ENCODE assay signal across 16 cellular contexts in the genomic region with DNA sequence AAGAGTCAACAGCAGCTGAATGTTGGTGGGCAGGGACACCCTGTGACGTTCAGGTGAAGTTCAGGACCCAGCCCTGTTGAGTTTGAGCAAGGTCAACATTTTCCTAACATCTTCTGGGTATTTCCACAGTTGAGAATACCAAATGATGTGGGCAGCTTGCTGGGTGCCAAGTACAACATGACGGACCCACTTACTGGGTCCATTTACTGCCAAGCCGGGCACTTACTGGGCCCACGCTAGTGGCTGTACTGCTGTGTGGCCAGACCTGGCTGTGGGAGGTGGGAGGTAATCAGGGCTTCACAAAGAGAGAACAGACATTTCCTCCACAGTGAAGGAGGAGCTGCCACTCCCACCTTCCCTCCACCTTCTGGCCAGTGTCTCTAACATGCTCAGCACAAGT.
"Had no signal": no experiment of that assay in that cellular context is flagged by ENCODE, and none has a peak within 500 bp of the region (broad histone marks: within the 10 kb centered on the region; RNA-seq: fewer than 3 reads in every experiment).

No MANE protein-coding gene starts in this region.

- H3K27me3 ChIP-seq: heart left ventricle, sigmoid colon, testis had no signal

- H3K4me3 Mint-ChIP-seq: activated CD8-positive, alpha-beta memory T cell treated with anti-CD3 and anti-CD28 coated beads, Interleukin-2, amount 10 ng/mL, durations not matched to agents 7 days and 5 days; activated naive CD8-positive, alpha-beta T cell; activated T-cell treated with anti-CD3 and anti-CD28 coated beads, Interleukin-2, amount 50 U/mL, for 24 hours; nephron progenitor cell had no signal

- H3K27me3 Mint-ChIP-seq: activated CD8-positive, alpha-beta memory T cell treated with anti-CD3 and anti-CD28 coated beads, Interleukin-2, amount 10 ng/mL, durations not matched to agents 7 days and 5 days; activated naive CD8-positive, alpha-beta T cell had no signal

- H3K27ac Mint-ChIP-seq: activated CD8-positive, alpha-beta memory T cell treated with anti-CD3 and anti-CD28 coated beads, Interleukin-2, amount 10 ng/mL, durations not matched to agents 7 days and 5 days; activated naive CD8-positive, alpha-beta T cell; activated T-cell treated with anti-CD3 and anti-CD28 coated beads, Interleukin-2, amount 50 U/mL, for 24 hours; nephron progenitor cell had no signal

- H3K4me1 Mint-ChIP-seq: activated CD8-positive, alpha-beta memory T cell treated with anti-CD3 and anti-CD28 coated beads, Interleukin-2, amount 10 ng/mL, durations not matched to agents 7 days and 5 days had no signal

- ATAC-seq: activated CD8-positive, alpha-beta memory T cell treated with anti-CD3 and anti-CD28 coated beads, Interleukin-2, amount 10 ng/mL, durations not matched to agents 7 days and 5 days; heart left ventricle; psoas muscle; stimulated activated naive CD8-positive, alpha-beta T cell treated with anti-CD3 and anti-CD28 coated beads, Interleukin-15, Interleukin-2, amounts not matched to agents 100 U/mL and 50 U/mL, for 24 hours had no signal

- DNase-seq: activated CD4-positive, alpha-beta T cell treated with anti-CD3 and anti-CD28 coated beads, Interleukin-2, amount 50 U/mL, for 4 hours; activated CD4-positive, CD25-positive, alpha-beta regulatory T cell treated with anti-CD3 and anti-CD28 coated beads, Interleukin-2, amount 50 U/mL, for 72 hours; activated CD8-positive, alpha-beta memory T cell treated with anti-CD3 and anti-CD28 coated beads, Interleukin-2, amount 10 ng/mL, durations not matched to agents 7 days and 5 days; activated effector memory CD4-positive, alpha-beta T cell treated with anti-CD3 and anti-CD28 coated beads, Interleukin-2, amount 50 U/mL, for 16 hours; activated T-cell treated with anti-CD3 and anti-CD28 coated beads, Interleukin-2, amount 50 U/mL, for 24 hours; amygdala; heart left ventricle; islet precursor cell; nephron progenitor cell; psoas muscle; sigmoid colon; stimulated activated CD4-positive, alpha-beta T cell treated with anti-CD3 and anti-CD28 coated beads, Interleukin-2, amount 100 ng/mL, for 48 hours; stimulated activated naive CD8-positive, alpha-beta T cell treated with anti-CD3 and anti-CD28 coated beads, Interleukin-15, Interleukin-2, amounts not matched to agents 100 U/mL and 50 U/mL, for 24 hours; T-helper 9 cell had no signal

- H3K9me3 ChIP-seq: heart left ventricle, psoas muscle, sigmoid colon, testis had no signal

- H3K36me3 ChIP-seq: heart left ventricle, sigmoid colon had no signal

- H3K36me3 Mint-ChIP-seq: activated CD8-positive, alpha-beta memory T cell treated with anti-CD3 and anti-CD28 coated beads, Interleukin-2, amount 10 ng/mL, durations not matched to agents 7 days and 5 days; activated naive CD8-positive, alpha-beta T cell had no signal

- H3K9me3 Mint-ChIP-seq: activated T-cell treated with anti-CD3 and anti-CD28 coated beads, Interleukin-2, amount 50 U/mL, for 24 hours had no signal

- H3K4me3 ChIP-seq: heart left ventricle, psoas muscle, sigmoid colon, testis had no signal

- H3K27ac ChIP-seq: testis had no signal
